ENCODE assay signal across 8 cellular contexts in the genomic region with DNA sequence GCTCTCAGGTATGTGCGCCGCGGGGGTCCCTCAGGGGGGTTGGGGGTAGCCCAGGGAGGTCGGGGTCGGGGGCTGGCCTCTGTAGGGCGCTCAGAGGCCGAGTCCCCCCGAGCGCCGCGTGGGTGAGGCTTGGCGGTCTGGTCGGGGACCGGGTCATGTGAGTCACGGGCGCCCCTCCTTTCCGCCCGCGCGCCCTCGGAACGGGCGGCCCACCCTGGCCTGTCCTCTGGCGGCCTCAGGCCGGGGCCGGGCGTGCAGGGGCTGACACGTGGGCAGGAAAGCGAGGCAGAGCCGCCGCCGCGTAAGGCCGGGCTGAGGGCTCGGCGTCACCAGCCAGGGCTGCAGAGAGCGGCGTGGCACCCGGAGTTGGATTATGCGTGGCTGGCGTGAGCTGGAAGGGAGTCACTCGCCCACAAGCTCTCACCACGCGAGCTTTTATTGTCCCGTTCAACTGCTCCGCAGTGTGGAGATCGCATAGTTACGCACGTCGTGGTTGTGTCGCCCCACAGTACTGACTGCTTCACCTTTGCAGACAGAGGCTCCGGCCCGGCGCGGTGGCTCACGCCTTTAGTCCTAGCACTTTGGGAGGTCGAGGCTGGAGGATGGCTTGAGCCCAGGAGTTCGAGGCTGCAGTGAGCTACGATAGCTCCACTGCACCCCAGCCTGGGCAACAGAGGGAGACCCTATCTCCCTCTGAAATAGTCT. TPM values are rescaled to one million over a fixed set of nuclear protein-coding genes. Genes with fewer than 3 reads are reported as not detected.
DNase-seq lines count a peak whose midpoint lies in the region; ATAC-seq and TF ChIP-seq lines count a peak whose summit lies in the region.

No MANE protein-coding gene starts in this region.

- TF ChIP-seq CTCF in ascending aorta (IDR thresholded peaks at IDR 0.05), result peak in 1 of 3 experiments; percentile 7

- peak overlapping the region; percentile 96 to 99 for H3K27ac ChIP-seq in ascending aorta

- peak; percentile 56 for ATAC-seq in GM21717 (IDR thresholded peaks at IDR 0.05; ENCODE audit: unreplicated experiment)
- ATAC-seq in sciatic nerve, result peak; percentile 87

- no peaks in the 10 kb centered on the region for H3K36me3 ChIP-seq in ascending aorta

- DNase-seq in G401 (ENCODE audit: low spot score) (peak; percentile 66), KG1 (lab: John Stamatoyannopoulos, UW) (peak; percentile 69), T-helper 22 cell (ENCODE audit: low read depth) (peak; percentile 75), ascending aorta (ENCODE audit: low spot score in 2 of 2) (peak; percentile 50 to 93), hippocampal formation (lab: John Stamatoyannopoulos, UW) (peak; percentile 53 to 86), sciatic nerve (ENCODE audit: low spot score) (peak; percentile 85), NCI-H2107 treated with DMSO at 0.1 percent for 48 hours (lab: John Stamatoyannopoulos, UW; ENCODE audit: unreplicated experiment) (no peak)

- H3K9me3 ChIP-seq in ascending aorta, result no peaks in the 10 kb centered on the region

- H3K27me3 ChIP-seq in ascending aorta, result no peaks in the 10 kb centered on the region

- in situ Hi-C loops in G401 (cut with HindIII; ENCODE audit: low sequenced_read_pairs), result no loop called here

- H3K4me3 ChIP-seq in ascending aorta, result peak overlapping the region; percentile 81 to 84

- peaks cover 6 to 25% of the 10 kb centered on the region in 2 donors for H3K4me1 ChIP-seq in ascending aorta

- intact Hi-C loops in ascending aorta (cut with DNase I) (loop anchor here (1.0 to 10.0 kb wide), 3 partner anchors 125 to 431 kb away; partner anchors contain the start of genes BMPR1A and LDB3), sciatic nerve (cut with DNase I) (no loop called here)

RNA-seq across cellular contexts. Expression of gene SHLD2, which starts 0.4 kb away (rescaled TPM):
- 35.4 and 41.5 TPM in 2 replicates for total RNA-seq in G401 (2014; rRNA removed; shearing (Covaris generic))
- total RNA-seq in ascending aorta (19.7 TPM), sciatic nerve (25.8 TPM)

RNA-seq across cellular contexts. Expression of gene GLUD1, which starts 0.8 kb away (rescaled TPM):
- 192 and 208 TPM in 2 replicates for total RNA-seq in G401 (2014; rRNA removed; shearing (Covaris generic))
- 134 TPM for total RNA-seq in ascending aorta
- total RNA-seq in sciatic nerve, result 141 TPM
